ENCODE assay signal across 21 cellular contexts in the genomic region with DNA sequence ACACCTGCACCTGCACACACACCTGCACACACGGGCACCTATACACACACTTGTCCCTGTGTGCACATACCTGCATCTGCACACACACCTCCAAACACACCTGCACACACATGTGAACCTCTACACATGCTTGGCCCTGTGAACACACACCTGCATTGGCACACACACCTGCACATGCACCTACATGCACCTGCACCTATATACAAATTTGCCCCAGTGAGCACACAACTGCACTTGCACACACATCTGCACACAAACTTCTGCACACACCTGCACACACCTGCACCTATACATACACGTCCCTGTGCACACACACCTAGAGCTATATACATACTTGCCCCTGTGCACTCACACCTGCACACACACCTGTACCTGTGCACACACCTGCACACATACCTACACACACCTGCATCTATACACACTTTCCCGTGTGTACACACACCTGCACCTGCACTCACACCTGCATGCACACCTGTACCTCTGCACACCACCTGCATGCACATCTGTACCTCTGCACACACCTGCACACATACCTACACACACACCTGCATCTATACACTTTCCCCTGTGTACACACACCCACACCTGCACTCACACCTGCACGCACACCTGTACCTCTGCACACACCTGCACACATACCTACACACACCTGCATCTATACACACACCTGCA. TPM values are rescaled to one million over a fixed set of nuclear protein-coding genes. Genes with fewer than 3 reads are reported as not detected.
DNase-seq lines count a peak whose midpoint lies in the region; ATAC-seq and TF ChIP-seq lines count a peak whose summit lies in the region.
"Had no signal": no experiment of that assay in that cellular context is flagged by ENCODE, and none has a peak within 500 bp of the region (broad histone marks: within the 10 kb centered on the region; RNA-seq: fewer than 3 reads in every experiment).

No MANE protein-coding gene starts in this region.

- H3K4me2 ChIP-seq in mesenchymal stem cell (ENCODE audit: low read length, poor library complexity, severe bottlenecking), result no peak overlapping the region

- no peak overlapping the region for H2BK120ac ChIP-seq in mesenchymal stem cell (ENCODE audit: low read depth, low read length)

- H2AFZ ChIP-seq in mesenchymal stem cell (ENCODE audit: low read depth, low read length), result peak overlapping the region; percentile 14

- DNase-seq in activated B cell treated with CpG ODN at 0.5 μM for 24 hours (peak; percentile 1), mesenchymal stem cell (no peak), upper lobe of left lung (no peak), hepatic stellate cell (ENCODE audit: low spot score) (no peak), NCI-H2107 treated with DMSO at 0.1 percent for 48 hours (lab: John Stamatoyannopoulos, UW; ENCODE audit: unreplicated experiment) (no peak)
- DNase-seq: activated naive CD8-positive, alpha-beta T cell treated with anti-CD3 and anti-CD28 coated beads for 36 hours; AML-193; brain microvascular endothelial cell; foreskin fibroblast; hypothalamus; NCI-H1417 treated with DMSO at 0.1 percent for 48 hours; stimulated activated CD4-positive, alpha-beta T cell treated with anti-CD3 and anti-CD28 coated beads, Interleukin-4, amount 100 ng/mL, for 24 hours had no signal

- no peak for TF ChIP-seq EP300 in upper lobe of left lung (IDR thresholded peaks at IDR 0.05)

- H3K27ac Mint-ChIP-seq in activated B cell treated with CpG ODN at 0.5 μM for 24 hours, result no peak overlapping the region
- H3K27ac Mint-ChIP-seq: activated naive CD8-positive, alpha-beta T cell treated with anti-CD3 and anti-CD28 coated beads for 36 hours; dendritic cell treated with granulocyte-macrophage colony-stimulating factor and Interleukin-4, amounts not matched to agents 40 ng/mL and 50 ng/mL, for 4 days had no signal

- H3K27me3 Mint-ChIP-seq in activated B cell treated with CpG ODN at 0.5 μM for 24 hours, result peaks cover 3% of the 10 kb centered on the region
- H3K27me3 Mint-ChIP-seq: activated naive CD8-positive, alpha-beta T cell treated with anti-CD3 and anti-CD28 coated beads for 36 hours had no signal

- TF ChIP-seq POLR2A in upper lobe of left lung (IDR thresholded peaks at IDR 0.05), result no peak

- H4K91ac ChIP-seq in mesenchymal stem cell (ENCODE audit: low read length), result no peak overlapping the region

- no peak overlapping the region for H2BK15ac ChIP-seq in mesenchymal stem cell (ENCODE audit: low read depth, poor library complexity, severe bottlenecking)

- H3K36me3 Mint-ChIP-seq in activated B cell treated with CpG ODN at 0.5 μM for 24 hours (ENCODE audit: low read depth), result no peaks in the 10 kb centered on the region
- H3K36me3 Mint-ChIP-seq: activated naive CD8-positive, alpha-beta T cell treated with anti-CD3 and anti-CD28 coated beads for 36 hours; natural killer cell treated with Interleukin-12 subunit alpha and Interleukin-12 subunit beta and Interleukin-15 and Interleukin-18, amount 100 ng/mL, for 72 hours had no signal

- H3K9me3 ChIP-seq in HEK293 (ENCODE audit: control insufficient read depth, insufficient read depth, low read depth, low read length), result no peaks in the 10 kb centered on the region
- H3K9me3 ChIP-seq in mesenchymal stem cell (ENCODE audit: control insufficient read depth, low read length), result no peaks in the 10 kb centered on the region
- no peaks in the 10 kb centered on the region for H3K9me3 ChIP-seq in upper lobe of left lung
- H3K9me3 ChIP-seq: HAP-1, SJSA1, suprapubic skin had no signal

- H4K8ac ChIP-seq in mesenchymal stem cell (ENCODE audit: low read length), result no peak overlapping the region

- TF ChIP-seq CTCF in HEK293 (tag by site-specific recombination; IDR thresholded peaks at IDR 0.05) (no peak), activated B cell treated with CpG ODN at 0.5 μM for 24 hours (IDR thresholded peaks at IDR 0.05) (no peak), upper lobe of left lung (IDR thresholded peaks at IDR 0.05) (no peak)

- WGBS in mesenchymal stem cell, result 72% methylated on average over 4 of the region's 4 CpGs
- WGBS in upper lobe of left lung, 2 donors, result 76 to 87% methylated on average over 4 of the region's 4 CpGs

- POLR2A ChIA-PET in HEK293 (lab: Yijun Ruan, JAX) (no interaction called here), activated B cell treated with CpG ODN at 0.5 μM for 24 hours (lab: Charles Lee) (no interaction called here)

- H3K4me1 Mint-ChIP-seq in activated B cell treated with CpG ODN at 0.5 μM for 24 hours, result peaks cover 11% of the 10 kb centered on the region
- H3K4me1 Mint-ChIP-seq: activated naive CD8-positive, alpha-beta T cell treated with anti-CD3 and anti-CD28 coated beads for 36 hours had no signal

- H3K14ac ChIP-seq in mesenchymal stem cell (ENCODE audit: low read length in 2 of 2), result peak overlapping the region in 1 of 2 experiments; percentile 53

- intact Hi-C loops in activated B cell treated with CpG ODN at 0.5 μM for 24 hours (cut with micrococcal nuclease), result no loop called here

- no peak overlapping the region for H3K9ac ChIP-seq in mesenchymal stem cell (ENCODE audit: low read length)

- H3K4ac ChIP-seq in mesenchymal stem cell (ENCODE audit: low read depth in 1 of 2, low read length in 2 of 2), result no peak overlapping the region

- no peaks in the 10 kb centered on the region for H3K79me1 ChIP-seq in mesenchymal stem cell (replicated peaks; ENCODE audit: low read length, poor library complexity, severe bottlenecking)

- no peak overlapping the region for H3K23ac ChIP-seq in mesenchymal stem cell (ENCODE audit: low read length in 2 of 2)

- CTCF ChIA-PET in HEK293 (lab: Yijun Ruan, JAX), result no interaction called here
- CTCF ChIA-PET in activated B cell treated with CpG ODN at 0.5 μM for 24 hours (lab: Charles Lee), result no interaction called here

- no peaks in the 10 kb centered on the region for H3K4me1 ChIP-seq in HEK293 (ENCODE audit: control insufficient read depth, insufficient read depth, low read length)
- H3K4me1 ChIP-seq in mesenchymal stem cell (ENCODE audit: control insufficient read depth, insufficient read depth, low read depth, low read length), result peaks cover 8% of the 10 kb centered on the region
- peaks cover 4 to 26% (median 21%) of the 10 kb centered on the region in 4 donors for H3K4me1 ChIP-seq in upper lobe of left lung
- H3K4me1 ChIP-seq: HAP-1, SJSA1 had no signal

- H3K27ac ChIP-seq in HEK293 (ENCODE audit: extremely low read depth, low read depth, low read length) (no peak overlapping the region), mesenchymal stem cell (ENCODE audit: low read length, poor library complexity, severe bottlenecking) (no peak overlapping the region), upper lobe of left lung (peak overlapping the region in 3 of 4 donors; percentile 62 to 90 (median 77))
- H3K27ac ChIP-seq: brain microvascular endothelial cell, SJSA1, suprapubic skin had no signal

- no peak overlapping the region for H3K18ac ChIP-seq in mesenchymal stem cell (ENCODE audit: low read depth in 1 of 2, low read length in 2 of 2)

- H3K4me3 Mint-ChIP-seq in activated B cell treated with CpG ODN at 0.5 μM for 24 hours, result no peak overlapping the region
- H3K4me3 Mint-ChIP-seq: activated naive CD8-positive, alpha-beta T cell treated with anti-CD3 and anti-CD28 coated beads for 36 hours; dendritic cell treated with granulocyte-macrophage colony-stimulating factor and Interleukin-4, amounts not matched to agents 40 ng/mL and 50 ng/mL, for 4 days; natural killer cell treated with Interleukin-12 subunit alpha and Interleukin-12 subunit beta and Interleukin-15 and Interleukin-18, amount 100 ng/mL, for 72 hours had no signal

- H3K36me3 ChIP-seq in HEK293 (ENCODE audit: control insufficient read depth in 2 of 2, insufficient read depth in 1 of 2, low read length in 2 of 2) (no peaks in the 10 kb centered on the region), mesenchymal stem cell (ENCODE audit: control insufficient read depth in 1 of 2, insufficient read depth in 2 of 2, low read depth in 1 of 2, low read length in 2 of 2) (no peaks in the 10 kb centered on the region), upper lobe of left lung (no peaks in the 10 kb centered on the region)
- H3K36me3 ChIP-seq: brain microvascular endothelial cell, HAP-1, SJSA1, suprapubic skin had no signal

- no peak overlapping the region for H2BK12ac ChIP-seq in mesenchymal stem cell (ENCODE audit: low read length in 2 of 2)

- H3K4me3 ChIP-seq in HEK293 (ENCODE audit: low read depth, low read length) (no peak overlapping the region), mesenchymal stem cell (ENCODE audit: insufficient read depth in 1 of 2, low read depth in 1 of 2, low read length in 2 of 2) (no peak overlapping the region), upper lobe of left lung (no peak overlapping the region)
- H3K4me3 ChIP-seq: HAP-1, SJSA1, skin epidermis, suprapubic skin had no signal

- ATAC-seq in activated B cell treated with CpG ODN at 0.5 μM for 24 hours (ENCODE audit: low read depth) (no peak), upper lobe of left lung (ENCODE audit: low FRiP score in 2 of 2) (no peak), GM18517 (IDR thresholded peaks at IDR 0.05; ENCODE audit: unreplicated experiment) (no peak)
- ATAC-seq: activated CD4-positive, CD25-positive, alpha-beta regulatory T cell treated with anti-CD3 and anti-CD28 coated beads, Interleukin-2, amount 50 U/mL, for 24 hours had no signal

- H3K9me3 Mint-ChIP-seq in activated B cell treated with CpG ODN at 0.5 μM for 24 hours, result no peaks in the 10 kb centered on the region
- H3K9me3 Mint-ChIP-seq: activated naive CD8-positive, alpha-beta T cell treated with anti-CD3 and anti-CD28 coated beads for 36 hours; dendritic cell treated with granulocyte-macrophage colony-stimulating factor and Interleukin-4, amounts not matched to agents 40 ng/mL and 50 ng/mL, for 4 days; natural killer cell treated with Interleukin-12 subunit alpha and Interleukin-12 subunit beta and Interleukin-15 and Interleukin-18, amount 100 ng/mL, for 72 hours had no signal

- H2BK5ac ChIP-seq in mesenchymal stem cell (ENCODE audit: low read depth, low read length, poor library complexity, severe bottlenecking), result no peak overlapping the region

- H3K27me3 ChIP-seq in mesenchymal stem cell (ENCODE audit: control insufficient read depth in 1 of 2, insufficient read depth in 1 of 2, low read length in 2 of 2), result peaks cover 15 to 20% of the 10 kb centered on the region in 2 experiments
- H3K27me3 ChIP-seq in upper lobe of left lung, result no peaks in the 10 kb centered on the region

- no peak overlapping the region for H2AK5ac ChIP-seq in mesenchymal stem cell (ENCODE audit: low read length, severe bottlenecking)

TF ChIP-seq in HEK293, 187 proteins besides CTCF, POLR2A, EP300 and RAD21 (continues in another document):
- no peak for TF ChIP-seq ZNF433 (tag by site-specific recombination; IDR thresholded peaks at IDR 0.05; ENCODE audit: low read depth)

RNA-seq across cellular contexts. Expression of a gene that starts 21.5 kb away (rescaled TPM):
- total RNA-seq in activated B cell treated with CpG ODN at 0.5 μM for 24 hours (246 and 269 TPM in 2 replicates), upper lobe of left lung (100 to 1,000 TPM; 403 to 922 (median 538) TPM)
- polyA plus RNA-seq in mesenchymal stem cell (2013, experiment 1 of 2), result 32.9 TPM
- 33.5 TPM for polyA plus RNA-seq in mesenchymal stem cell (2013, experiment 2 of 2)

Comparison
In these comparisons a context has a peak if more than half of its experiments do, and no peak if none do; other contexts are left out.
1. H3K27ac ChIP-seq: peak in upper lobe of left lung (3 of 4); none in HEK293 (single experiment) and mesenchymal stem cell (single experiment).